19 cellular contexts compared by ENCODE assay signal in genomic region chr17:18111330-18111971, GRCh38.
"Had no signal": no experiment of that assay in that cellular context is flagged by ENCODE, and none has a peak within 500 bp of the region (broad histone marks: within the 10 kb centered on the region; RNA-seq: fewer than 3 reads in every experiment).

No MANE protein-coding gene starts in this region.

- H3K4me1 ChIP-seq: colonic mucosa, left lung, pancreas, sigmoid colon, spleen, tibial artery, uterus had no signal

- H3K9me3 ChIP-seq: colonic mucosa, left lung, pancreas, sigmoid colon, spleen, tibial artery, uterus had no signal

- ATAC-seq: activated naive CD8-positive, alpha-beta T cell treated with anti-CD3 and anti-CD28 coated beads, Interleukin-2, amount 50 U/mL, for 24 hours; left lung; pancreas had no signal

- H3K4me3 ChIP-seq: colonic mucosa, left lung, pancreas, sigmoid colon, spleen, tibial artery, uterus had no signal

- H3K36me3 ChIP-seq: colonic mucosa, uterus had no signal

- H3K27me3 ChIP-seq: colonic mucosa, left lung, pancreas, spleen, tibial artery, uterus had no signal

- DNase-seq: activated CD4-positive, alpha-beta T cell treated with anti-CD3 and anti-CD28 coated beads, Interleukin-2, amount 10 ng/mL, durations not matched to agents 7 days and 5 days; activated CD8-positive, alpha-beta memory T cell treated with anti-CD3 and anti-CD28 coated beads, Interleukin-2, amount 50 U/mL, for 48 hours; activated effector memory CD4-positive, alpha-beta T cell treated with Interleukin-2 at 50 U/mL for 16 hours; activated naive CD4-positive, alpha-beta T cell treated with anti-CD3 and anti-CD28 coated beads, Interleukin-2, amount 10 ng/mL, durations not matched to agents 7 days and 5 days; activated naive CD8-positive, alpha-beta T cell treated with anti-CD3 and anti-CD28 coated beads, Interleukin-2, amount 50 U/mL, for 24 hours; activated T-cell treated with anti-CD3 and anti-CD28 coated beads, Interleukin-2, amount 50 U/mL, for 48 hours; anterior cingulate cortex; colonic mucosa; foreskin melanocyte; hypothalamus; left lung; pancreas; sigmoid colon; spleen; stimulated activated CD8-positive, alpha-beta memory T cell treated with anti-CD3 and anti-CD28 coated beads, Interleukin-4, amount 100 ng/mL, for 48 hours; stimulated activated naive CD4-positive, alpha-beta T cell; T1000; tibial artery; uterus had no signal

- H3K27ac ChIP-seq: colonic mucosa, left lung, pancreas, sigmoid colon, spleen, tibial artery, uterus had no signal
